Comparison of ENCODE assay signal across 3 cellular contexts in genomic region chr11:64210301-64211020, GRCh38.
TF ChIP-seq lines count a peak whose summit lies in the region.

No MANE protein-coding gene starts in this region.

TF ChIP-seq in SK-N-SH, 30 proteins besides CTCF, POLR2A, EP300 and RAD21:
- TF ChIP-seq NRF1 (IDR thresholded peaks at IDR 0.05; ENCODE audit: low read depth, low read length) (no peak), GABPA (IDR thresholded peaks at IDR 0.05; ENCODE audit: low read depth) (no peak), GATA2 (CRISPR knock-in tag; IDR thresholded peaks at IDR 0.05) (no peak)
- TF ChIP-seq, protein P1, sequence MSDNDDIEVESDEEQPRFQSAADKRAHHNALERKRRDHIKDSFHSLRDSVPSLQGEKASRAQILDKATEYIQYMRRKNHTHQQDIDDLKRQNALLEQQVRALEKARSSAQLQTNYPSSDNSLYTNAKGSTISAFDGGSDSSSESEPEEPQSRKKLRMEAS (IDR thresholded peaks at IDR 0.05; ENCODE audit: low read depth): no peak

TF ChIP-seq in SK-N-SH treated with all-trans-retinoic acid at 6 μM for 48 hours, 23 proteins besides CTCF, POLR2A, EP300 and RAD21:
- no peak for TF ChIP-seq ZNF70 (CRISPR knock-in tag; IDR thresholded peaks at IDR 0.05)
- TF ChIP-seq GLIS3 (CRISPR knock-in tag; IDR thresholded peaks at IDR 0.05): no peak
- no peak for TF ChIP-seq TOX (CRISPR knock-in tag; IDR thresholded peaks at IDR 0.05; ENCODE audit: borderline replicate concordance)
- no peak for TF ChIP-seq CSDC2 (CRISPR knock-in tag; IDR thresholded peaks at IDR 0.05)
- no peak for TF ChIP-seq BACH2 (CRISPR knock-in tag; IDR thresholded peaks at IDR 0.05; ENCODE audit: borderline replicate concordance)
- no peak for TF ChIP-seq PPARA (CRISPR knock-in tag; IDR thresholded peaks at IDR 0.05; ENCODE audit: borderline replicate concordance)
- TF ChIP-seq CSRNP3 (CRISPR knock-in tag; IDR thresholded peaks at IDR 0.05): no peak
- TF ChIP-seq ZFP3 (CRISPR knock-in tag; IDR thresholded peaks at IDR 0.05): no peak
- TF ChIP-seq, protein P2, sequence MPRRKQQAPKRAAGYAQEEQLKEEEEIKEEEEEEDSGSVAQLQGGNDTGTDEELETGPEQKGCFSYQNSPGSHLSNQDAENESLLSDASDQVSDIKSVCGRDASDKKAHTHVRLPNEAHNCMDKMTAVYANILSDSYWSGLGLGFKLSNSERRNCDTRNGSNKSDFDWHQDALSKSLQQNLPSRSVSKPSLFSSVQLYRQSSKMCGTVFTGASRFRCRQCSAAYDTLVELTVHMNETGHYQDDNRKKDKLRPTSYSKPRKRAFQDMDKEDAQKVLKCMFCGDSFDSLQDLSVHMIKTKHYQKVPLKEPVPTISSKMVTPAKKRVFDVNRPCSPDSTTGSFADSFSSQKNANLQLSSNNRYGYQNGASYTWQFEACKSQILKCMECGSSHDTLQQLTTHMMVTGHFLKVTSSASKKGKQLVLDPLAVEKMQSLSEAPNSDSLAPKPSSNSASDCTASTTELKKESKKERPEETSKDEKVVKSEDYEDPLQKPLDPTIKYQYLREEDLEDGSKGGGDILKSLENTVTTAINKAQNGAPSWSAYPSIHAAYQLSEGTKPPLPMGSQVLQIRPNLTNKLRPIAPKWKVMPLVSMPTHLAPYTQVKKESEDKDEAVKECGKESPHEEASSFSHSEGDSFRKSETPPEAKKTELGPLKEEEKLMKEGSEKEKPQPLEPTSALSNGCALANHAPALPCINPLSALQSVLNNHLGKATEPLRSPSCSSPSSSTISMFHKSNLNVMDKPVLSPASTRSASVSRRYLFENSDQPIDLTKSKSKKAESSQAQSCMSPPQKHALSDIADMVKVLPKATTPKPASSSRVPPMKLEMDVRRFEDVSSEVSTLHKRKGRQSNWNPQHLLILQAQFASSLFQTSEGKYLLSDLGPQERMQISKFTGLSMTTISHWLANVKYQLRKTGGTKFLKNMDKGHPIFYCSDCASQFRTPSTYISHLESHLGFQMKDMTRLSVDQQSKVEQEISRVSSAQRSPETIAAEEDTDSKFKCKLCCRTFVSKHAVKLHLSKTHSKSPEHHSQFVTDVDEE (CRISPR knock-in tag; IDR thresholded peaks at IDR 0.05): no peak
- no peak for TF ChIP-seq ZFP30 (CRISPR knock-in tag; IDR thresholded peaks at IDR 0.05)
TF ChIP-seq in SK-N-SH treated with all-trans-retinoic acid at 6 μM for 48 hours: peak in this region for 0.

TF ChIP-seq in IMR-90, 13 proteins besides CTCF, POLR2A, EP300 and RAD21:
- TF ChIP-seq RFX5 (IDR thresholded peaks at IDR 0.05; ENCODE audit: low read depth, low read length) (no peak), CEBPB (IDR thresholded peaks at IDR 0.05; ENCODE audit: low read depth, low read length) (no peak), BHLHE40 (IDR thresholded peaks at IDR 0.05; ENCODE audit: low read depth, low read length) (no peak), FOS (IDR thresholded peaks at IDR 0.05; ENCODE audit: low read depth, low read length) (no peak), MXI1 (IDR thresholded peaks at IDR 0.05; ENCODE audit: borderline replicate concordance, low read depth, low read length) (no peak), ELK1 (IDR thresholded peaks at IDR 0.05; ENCODE audit: borderline replicate concordance, low read depth, low read length) (no peak), USF2 (IDR thresholded peaks at IDR 0.05; ENCODE audit: low read depth, low read length) (no peak)
